16 cellular contexts compared by ENCODE assay signal in genomic region chr7:105209433-105209832, GRCh38.
A peak's percentile ranks its signal among the peaks of the same experiment; 100 is the strongest.
DNase-seq lines count a peak whose midpoint lies in the region; ATAC-seq and TF ChIP-seq lines count a peak whose summit lies in the region.
"Had no signal": no experiment of that assay in that cellular context is flagged by ENCODE, and none has a peak within 500 bp of the region (broad histone marks: within the 10 kb centered on the region; RNA-seq: fewer than 3 reads in every experiment).

No MANE protein-coding gene starts in this region.

- H3K36me3 Mint-ChIP-seq in stimulated activated naive CD8-positive, alpha-beta T cell treated with anti-CD3 and anti-CD28 coated beads, Interleukin-15, Interleukin-2, amounts not matched to agents 100 ng/mL and 50 ng/mL, for 24 hours (ENCODE audit: low read depth), result peaks cover 4% of the 10 kb centered on the region
- H3K36me3 Mint-ChIP-seq in activated naive CD8-positive, alpha-beta T cell treated with anti-CD3 and anti-CD28 coated beads for 36 hours, result peaks cover 16% of the 10 kb centered on the region
- peaks cover 0 to 10% (median 4%) of the 10 kb centered on the region in 5 donors for H3K36me3 Mint-ChIP-seq in naive thymus-derived CD4-positive, alpha-beta T cell

- H3K4me3 ChIP-seq in naive thymus-derived CD4-positive, alpha-beta T cell (ENCODE audit: low read length), result no peak overlapping the region
- H3K4me3 ChIP-seq in thyroid gland (replicated peaks in 1 of 3), result no peak overlapping the region
- no peak overlapping the region for H3K4me3 ChIP-seq in uterus
- H3K4me3 ChIP-seq: left ventricle myocardium inferior, suprapubic skin had no signal

- H3K9me3 Mint-ChIP-seq in stimulated activated naive CD8-positive, alpha-beta T cell treated with anti-CD3 and anti-CD28 coated beads, Interleukin-15, Interleukin-2, amounts not matched to agents 100 ng/mL and 50 ng/mL, for 24 hours, result peaks cover 7% of the 10 kb centered on the region
- peaks cover 5% of the 10 kb centered on the region for H3K9me3 Mint-ChIP-seq in activated naive CD8-positive, alpha-beta T cell treated with anti-CD3 and anti-CD28 coated beads for 36 hours
- H3K9me3 Mint-ChIP-seq in naive thymus-derived CD4-positive, alpha-beta T cell, result peaks cover 0 to 7% (median 0%) of the 10 kb centered on the region in 11 donors

- peaks cover 89% of the 10 kb centered on the region for H3K4me1 Mint-ChIP-seq in stimulated activated naive CD8-positive, alpha-beta T cell treated with anti-CD3 and anti-CD28 coated beads, Interleukin-15, Interleukin-2, amounts not matched to agents 100 ng/mL and 50 ng/mL, for 24 hours (ENCODE audit: low read depth)
- H3K4me1 Mint-ChIP-seq in activated naive CD8-positive, alpha-beta T cell treated with anti-CD3 and anti-CD28 coated beads for 36 hours, result peaks cover 65% of the 10 kb centered on the region
- peaks cover 45 to 98% (median 90%) of the 10 kb centered on the region in 7 donors for H3K4me1 Mint-ChIP-seq in naive thymus-derived CD4-positive, alpha-beta T cell

- H3K27ac Mint-ChIP-seq in stimulated activated naive CD8-positive, alpha-beta T cell treated with anti-CD3 and anti-CD28 coated beads, Interleukin-15, Interleukin-2, amounts not matched to agents 100 ng/mL and 50 ng/mL, for 24 hours, result peak overlapping the region; percentile 75
- peak overlapping the region; percentile 32 for H3K27ac Mint-ChIP-seq in activated naive CD8-positive, alpha-beta T cell treated with anti-CD3 and anti-CD28 coated beads for 36 hours
- peak overlapping the region in 8 of 9 donors; percentile 29 to 82 (median 54) for H3K27ac Mint-ChIP-seq in naive thymus-derived CD4-positive, alpha-beta T cell

- TF ChIP-seq CTCF in thyroid gland (IDR thresholded peaks at IDR 0.05) (no peak), uterus (IDR thresholded peaks at IDR 0.05) (no peak)

- no peaks in the 10 kb centered on the region for H3K27me3 Mint-ChIP-seq in stimulated activated naive CD8-positive, alpha-beta T cell treated with anti-CD3 and anti-CD28 coated beads, Interleukin-15, Interleukin-2, amounts not matched to agents 100 ng/mL and 50 ng/mL, for 24 hours
- H3K27me3 Mint-ChIP-seq in activated naive CD8-positive, alpha-beta T cell treated with anti-CD3 and anti-CD28 coated beads for 36 hours, result no peaks in the 10 kb centered on the region
- H3K27me3 Mint-ChIP-seq in naive thymus-derived CD4-positive, alpha-beta T cell, result no peaks in the 10 kb centered on the region

- no peaks in the 10 kb centered on the region for H3K36me3 ChIP-seq in naive thymus-derived CD4-positive, alpha-beta T cell (ENCODE audit: control insufficient read depth in 2 of 3, insufficient read depth in 3 of 3, low read length in 3 of 3)
- H3K36me3 ChIP-seq in thyroid gland (no peaks in the 10 kb centered on the region), uterus (no peaks in the 10 kb centered on the region)
- H3K36me3 ChIP-seq: left ventricle myocardium inferior, suprapubic skin had no signal

- H3K27ac ChIP-seq in naive thymus-derived CD4-positive, alpha-beta T cell (ENCODE audit: low read depth, low read length), result no peak overlapping the region
- H3K27ac ChIP-seq in thyroid gland (no peak overlapping the region), uterus (no peak overlapping the region)
- H3K27ac ChIP-seq: suprapubic skin had no signal

- H3K4me1 ChIP-seq in naive thymus-derived CD4-positive, alpha-beta T cell (ENCODE audit: control insufficient read depth in 2 of 2, insufficient read depth in 2 of 2, low read length in 2 of 2), result peaks cover 0 to 33% of the 10 kb centered on the region in 2 donors
- H3K4me1 ChIP-seq in thyroid gland (peaks cover 15 to 24% of the 10 kb centered on the region in 2 donors), uterus (no peaks in the 10 kb centered on the region)

- DNase-seq in stimulated activated naive CD8-positive, alpha-beta T cell treated with anti-CD3 and anti-CD28 coated beads, Interleukin-15, Interleukin-2, amounts not matched to agents 100 U/mL and 50 U/mL, for 24 hours, result no peak
- DNase-seq in activated naive CD8-positive, alpha-beta T cell treated with anti-CD3 and anti-CD28 coated beads for 36 hours, result no peak
- DNase-seq in naive thymus-derived CD4-positive, alpha-beta T cell, result no peak
- no peak for DNase-seq in RKO (ENCODE audit: low spot score)
- no peak for DNase-seq in thyroid gland
- DNase-seq in uterus, result no peak
- DNase-seq: DMS 273 treated with DMSO at 0.1 percent for 48 hours; H7; left ventricle myocardium inferior; NCI-H2171; NCI-H82; stimulated activated CD4-positive, alpha-beta T cell treated with anti-CD3 and anti-CD28 coated beads, Interleukin-15, amount 100 ng/mL, for 24 hours had no signal

- TF ChIP-seq POLR2A in thyroid gland (IDR thresholded peaks at IDR 0.05) (no peak), uterus (IDR thresholded peaks at IDR 0.05) (no peak)

- intact Hi-C loops in naive thymus-derived CD4-positive, alpha-beta T cell (cut with micrococcal nuclease), result loop anchor here in 1 of 2 donors (5.0 kb wide), 1 partner anchor 58 kb away; no protein-coding TSS in a partner anchor
- intact Hi-C loops in thyroid gland (cut with DNase I), result no loop called here
- intact Hi-C loops in uterus (cut with DNase I; ENCODE audit: low total_unique reads), result no loop called here

- 100% methylated on average over 1 of the region's 1 CpG for WGBS in thyroid gland, 2 donors

- peak overlapping the region; percentile 36 for H3K4me3 Mint-ChIP-seq in stimulated activated naive CD8-positive, alpha-beta T cell treated with anti-CD3 and anti-CD28 coated beads, Interleukin-15, Interleukin-2, amounts not matched to agents 100 ng/mL and 50 ng/mL, for 24 hours
- peak overlapping the region; percentile 29 for H3K4me3 Mint-ChIP-seq in activated naive CD8-positive, alpha-beta T cell treated with anti-CD3 and anti-CD28 coated beads for 36 hours
- H3K4me3 Mint-ChIP-seq in naive thymus-derived CD4-positive, alpha-beta T cell, result peak overlapping the region in 9 of 10 donors; percentile 10 to 73 (median 49)

- no peaks in the 10 kb centered on the region for H3K9me3 ChIP-seq in naive thymus-derived CD4-positive, alpha-beta T cell (ENCODE audit: control insufficient read depth in 2 of 3, low read length in 3 of 3)
- no peaks in the 10 kb centered on the region for H3K9me3 ChIP-seq in thyroid gland
- H3K9me3 ChIP-seq in uterus, result no peaks in the 10 kb centered on the region
- H3K9me3 ChIP-seq: left ventricle myocardium inferior, SK-N-SH, suprapubic skin had no signal

- no peaks in the 10 kb centered on the region for H3K27me3 ChIP-seq in naive thymus-derived CD4-positive, alpha-beta T cell (ENCODE audit: control insufficient read depth in 2 of 2, insufficient read depth in 2 of 2, low read length in 2 of 2)
- no peaks in the 10 kb centered on the region for H3K27me3 ChIP-seq in thyroid gland
- no peaks in the 10 kb centered on the region for H3K27me3 ChIP-seq in uterus
- H3K27me3 ChIP-seq: suprapubic skin had no signal

- CTCF ChIA-PET in naive thymus-derived CD4-positive, alpha-beta T cell (lab: Charles Lee), result interaction anchor here (0.6 kb wide), 1 partner anchor 26 kb away, joined by 3 read pairs; no protein-coding TSS in a partner anchor

- POLR2A ChIA-PET in naive thymus-derived CD4-positive, alpha-beta T cell (lab: Charles Lee), result interaction anchor here (0.7 to 0.9 kb wide), 2 partner anchors 60 to 256 kb away, joined by 3 to 4 read pairs; no protein-coding TSS in a partner anchor

- no peak for ATAC-seq in stimulated activated naive CD8-positive, alpha-beta T cell treated with anti-CD3 and anti-CD28 coated beads, Interleukin-15, Interleukin-2, amounts not matched to agents 100 U/mL and 50 U/mL, for 24 hours
- ATAC-seq in naive thymus-derived CD4-positive, alpha-beta T cell, result no peak
- no peak for ATAC-seq in HG02970 (IDR thresholded peaks at IDR 0.05; ENCODE audit: low FRiP score, unreplicated experiment)
